In genomic region chr11:66225054-66225453, GRCh38 we compare ENCODE assay signal across 25 cellular contexts. TPM values are rescaled to one million over a fixed set of nuclear protein-coding genes. Genes with fewer than 3 reads are reported as not detected.
"Had no signal": no experiment of that assay in that cellular context is flagged by ENCODE, and none has a peak within 500 bp of the region (broad histone marks: within the 10 kb centered on the region; RNA-seq: fewer than 3 reads in every experiment).

No MANE protein-coding gene starts in this region.

- H3K36me3 ChIP-seq: colonic mucosa, neural progenitor cell, prostate gland had no signal

- H3K27ac ChIP-seq: colonic mucosa, epithelial cell of prostate, foreskin keratinocyte, neural progenitor cell, prostate gland, skin epidermis, suprapubic skin had no signal

- H3K4me1 ChIP-seq: colonic mucosa, foreskin keratinocyte, neural progenitor cell, prostate gland, suprapubic skin had no signal

- DNase-seq: activated CD4-positive, alpha-beta T cell treated with anti-CD3 and anti-CD28 coated beads for 48 hours; activated CD4-positive, CD25-positive, alpha-beta regulatory T cell; activated CD8-positive, alpha-beta T cell treated with anti-CD3 and anti-CD28 coated beads for 36 hours; activated naive CD4-positive, alpha-beta T cell treated with Interleukin-2 at 50 U/mL for 16 hours; activated naive CD8-positive, alpha-beta T cell treated with anti-CD3 and anti-CD28 coated beads, Interleukin-2, amount 10 ng/mL, durations not matched to agents 7 days and 5 days; activated T-cell treated with anti-CD3 and anti-CD28 coated beads, Interleukin-2, amount 50 U/mL, for 1 hour; central memory CD4-positive, alpha-beta T cell; colonic mucosa; endodermal cell; foreskin keratinocyte; hypothalamus; right cardiac atrium; stimulated activated CD4-positive, alpha-beta T cell treated with anti-CD3 and anti-CD28 coated beads, Interleukin-15, amount 100 ng/mL, for 24 hours; stimulated activated CD4-positive, alpha-beta T cell treated with anti-CD3 and anti-CD28 coated beads, Interleukin-2, amount 100 ng/mL, for 48 hours; stimulated activated naive CD8-positive, alpha-beta T cell treated with anti-CD3 and anti-CD28 coated beads, Interleukin-15, amount 100 ng/mL, for 72 hours; T-helper 9 cell; trophoblast cell had no signal

- H3K9me3 ChIP-seq: colonic mucosa, prostate gland, suprapubic skin had no signal

- H3K27ac Mint-ChIP-seq: activated CD8-positive, alpha-beta T cell treated with anti-CD3 and anti-CD28 coated beads for 36 hours; activated naive CD8-positive, alpha-beta T cell treated with anti-CD3 and anti-CD28 coated beads, Interleukin-2, amount 10 ng/mL, durations not matched to agents 7 days and 5 days; activated T-helper 2 cell treated with anti-CD3 and anti-CD28 coated beads, Interferon-gamma antibody, Interleukin-2, Interleukin-4, amounts not matched to agents 10 μg/mL and 5 μg/mL and 100 μg/mL, durations not matched to agents 14 hours and 24 hours and 36 hours; endodermal cell; neural progenitor cell; stimulated activated naive CD8-positive, alpha-beta T cell treated with anti-CD3 and anti-CD28 coated beads, Interleukin-15, amount 100 ng/mL, for 72 hours had no signal

- H3K27me3 ChIP-seq: colonic mucosa, foreskin keratinocyte, neural progenitor cell, suprapubic skin had no signal

- H3K9me3 Mint-ChIP-seq: activated CD8-positive, alpha-beta T cell treated with anti-CD3 and anti-CD28 coated beads for 36 hours; activated naive CD8-positive, alpha-beta T cell treated with anti-CD3 and anti-CD28 coated beads, Interleukin-2, amount 10 ng/mL, durations not matched to agents 7 days and 5 days; activated T-helper 2 cell treated with anti-CD3 and anti-CD28 coated beads, Interferon-gamma antibody, Interleukin-2, Interleukin-4, amounts not matched to agents 10 μg/mL and 5 μg/mL and 100 μg/mL, durations not matched to agents 14 hours and 24 hours and 36 hours; endodermal cell; neural progenitor cell; stimulated activated naive CD8-positive, alpha-beta T cell treated with anti-CD3 and anti-CD28 coated beads, Interleukin-15, amount 100 ng/mL, for 72 hours had no signal

- H3K4me3 ChIP-seq: colonic mucosa, neural progenitor cell, prostate gland, skin epidermis, suprapubic skin had no signal

- H3K36me3 Mint-ChIP-seq: neural progenitor cell had no signal

- H3K27me3 Mint-ChIP-seq: activated CD8-positive, alpha-beta T cell treated with anti-CD3 and anti-CD28 coated beads for 36 hours; activated naive CD8-positive, alpha-beta T cell treated with anti-CD3 and anti-CD28 coated beads, Interleukin-2, amount 10 ng/mL, durations not matched to agents 7 days and 5 days; stimulated activated naive CD8-positive, alpha-beta T cell treated with anti-CD3 and anti-CD28 coated beads, Interleukin-15, amount 100 ng/mL, for 72 hours had no signal

- H3K4me3 Mint-ChIP-seq: activated CD8-positive, alpha-beta T cell treated with anti-CD3 and anti-CD28 coated beads for 36 hours; activated naive CD8-positive, alpha-beta T cell treated with anti-CD3 and anti-CD28 coated beads, Interleukin-2, amount 10 ng/mL, durations not matched to agents 7 days and 5 days; endodermal cell; neural progenitor cell; stimulated activated naive CD8-positive, alpha-beta T cell treated with anti-CD3 and anti-CD28 coated beads, Interleukin-15, amount 100 ng/mL, for 72 hours had no signal

- ATAC-seq: activated CD8-positive, alpha-beta T cell treated with anti-CD3 and anti-CD28 coated beads for 36 hours; foreskin keratinocyte; left lobe of liver; right cardiac atrium; stimulated activated naive CD8-positive, alpha-beta T cell treated with anti-CD3 and anti-CD28 coated beads, Interleukin-15, amount 100 ng/mL, for 72 hours had no signal

RNA-seq across cellular contexts. Expression of gene CNIH2, which starts 52.9 kb away (rescaled TPM):
- total RNA-seq: osteoblast had no signal
